Comparison of ENCODE assay signal across 10 cellular contexts in the genomic region with DNA sequence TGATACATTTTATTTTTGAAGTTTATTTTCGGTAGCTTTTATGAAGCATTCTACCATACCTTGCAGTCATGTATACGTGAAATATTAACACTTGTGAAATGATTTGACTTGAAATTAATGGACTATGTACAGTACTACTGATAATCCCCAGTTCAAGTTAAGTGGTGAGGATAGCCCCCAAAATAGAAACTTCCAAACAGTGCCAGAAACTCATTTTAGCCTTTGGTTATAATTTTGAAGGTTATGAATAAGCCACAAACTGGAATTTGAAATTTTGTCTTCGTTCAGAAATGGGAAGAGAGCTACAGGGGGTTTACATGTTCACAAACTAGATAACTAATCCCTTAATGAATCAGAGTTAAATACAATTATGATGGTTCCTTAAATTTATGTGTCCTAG. TPM values are rescaled to one million over a fixed set of nuclear protein-coding genes. Genes with fewer than 3 reads are reported as not detected.
A peak's percentile ranks its signal among the peaks of the same experiment; 100 is the strongest.
DNase-seq lines count a peak whose midpoint lies in the region; ATAC-seq and TF ChIP-seq lines count a peak whose summit lies in the region.
"Had no signal": no experiment of that assay in that cellular context is flagged by ENCODE, and none has a peak within 500 bp of the region (broad histone marks: within the 10 kb centered on the region; RNA-seq: fewer than 3 reads in every experiment).

No MANE protein-coding gene starts in this region.

- peaks cover 0 to 23% (median 8%) of the 10 kb centered on the region in 4 donors for H3K4me1 ChIP-seq in tibial artery

- POLR2A ChIA-PET in activated B cell treated with CpG ODN at 0.5 μM for 24 hours (lab: Charles Lee) = interaction anchor here (1.5 to 8.8 kb wide), 7 partner anchors 13 to 177 kb away, joined by 3 to 364 read pairs (median 80); a partner anchor contains a TSS

- no peak for ATAC-seq in activated B cell treated with CpG ODN at 0.5 μM for 24 hours (ENCODE audit: low read depth)
- no peak for ATAC-seq in memory B cell (ENCODE audit: low read depth)
- ATAC-seq in HG03039 (IDR thresholded peaks at IDR 0.05; ENCODE audit: unreplicated experiment) = no peak

- no peaks in the 10 kb centered on the region for H3K9me3 ChIP-seq in tibial artery

- TF ChIP-seq CTCF in activated B cell treated with CpG ODN at 0.5 μM for 24 hours (IDR thresholded peaks at IDR 0.05) = no peak
- TF ChIP-seq CTCF in tibial artery (IDR thresholded peaks at IDR 0.05) = no peak

- intact Hi-C loops in activated naive CD4-positive, alpha-beta T cell treated with anti-CD3 and anti-CD28 coated beads for 36 hours (cut with micrococcal nuclease) = loop anchor here (2.0 to 10.0 kb wide), 2 partner anchors 65 to 1089 kb away; no protein-coding TSS in a partner anchor
- intact Hi-C loops in activated B cell treated with CpG ODN at 0.5 μM for 24 hours (cut with micrococcal nuclease) = loop anchor here (2.0 to 10.0 kb wide), 3 partner anchors 53 to 1701 kb away; a partner anchor contains a TSS
- intact Hi-C loops in tibial artery (cut with DNase I; ENCODE audit: low total_unique reads) = loop anchor here (5.0 to 10.0 kb wide), 2 partner anchors 211 to 264 kb away; a partner anchor contains a TSS

- H3K27ac Mint-ChIP-seq in activated naive CD4-positive, alpha-beta T cell treated with anti-CD3 and anti-CD28 coated beads for 36 hours = peak overlapping the region; percentile 99
- H3K27ac Mint-ChIP-seq in activated B cell treated with CpG ODN at 0.5 μM for 24 hours (peak overlapping the region; percentile 98), memory B cell (peak overlapping the region; percentile 99)

- no peaks in the 10 kb centered on the region for H3K27me3 Mint-ChIP-seq in activated naive CD4-positive, alpha-beta T cell treated with anti-CD3 and anti-CD28 coated beads for 36 hours (ENCODE audit: low read depth)
- no peaks in the 10 kb centered on the region for H3K27me3 Mint-ChIP-seq in activated B cell treated with CpG ODN at 0.5 μM for 24 hours
- H3K27me3 Mint-ChIP-seq in memory B cell = no peaks in the 10 kb centered on the region

- H3K4me1 Mint-ChIP-seq in activated naive CD4-positive, alpha-beta T cell treated with anti-CD3 and anti-CD28 coated beads for 36 hours (ENCODE audit: low read depth) = peaks cover 22% of the 10 kb centered on the region
- H3K4me1 Mint-ChIP-seq in activated B cell treated with CpG ODN at 0.5 μM for 24 hours = peaks cover 24% of the 10 kb centered on the region
- H3K4me1 Mint-ChIP-seq in memory B cell = peaks cover 16% of the 10 kb centered on the region

- H3K36me3 Mint-ChIP-seq in activated naive CD4-positive, alpha-beta T cell treated with anti-CD3 and anti-CD28 coated beads for 36 hours (ENCODE audit: low read depth) = peaks cover 26% of the 10 kb centered on the region
- peaks cover 26% of the 10 kb centered on the region for H3K36me3 Mint-ChIP-seq in activated B cell treated with CpG ODN at 0.5 μM for 24 hours (ENCODE audit: low read depth)
- H3K36me3 Mint-ChIP-seq in memory B cell = peaks cover 10% of the 10 kb centered on the region

- H3K27me3 ChIP-seq in tibial artery = no peaks in the 10 kb centered on the region

- H3K9me3 Mint-ChIP-seq in activated naive CD4-positive, alpha-beta T cell treated with anti-CD3 and anti-CD28 coated beads for 36 hours = no peaks in the 10 kb centered on the region
- H3K9me3 Mint-ChIP-seq in activated B cell treated with CpG ODN at 0.5 μM for 24 hours (no peaks in the 10 kb centered on the region), memory B cell (no peaks in the 10 kb centered on the region)

- CTCF ChIA-PET in activated naive CD4-positive, alpha-beta T cell treated with anti-CD3 and anti-CD28 coated beads for 36 hours (lab: Charles Lee) = interaction anchor here (0.6 to 4.3 kb wide), 3 partner anchors 64 to 177 kb away, joined by 3 to 14 read pairs (median 6); no protein-coding TSS in a partner anchor
- CTCF ChIA-PET in activated B cell treated with CpG ODN at 0.5 μM for 24 hours (lab: Charles Lee) = interaction anchor here (4.0 to 7.8 kb wide), 2 partner anchors 30 to 176 kb away, joined by 34 to 56 read pairs; a partner anchor contains a TSS

- DNase-seq in activated naive CD4-positive, alpha-beta T cell treated with anti-CD3 and anti-CD28 coated beads for 36 hours = no peak
- DNase-seq in activated naive CD4-positive, alpha-beta T cell (lab: John Stamatoyannopoulos, UW) = no peak
- DNase-seq in activated B cell treated with CpG ODN at 0.5 μM for 24 hours (no peak), memory B cell (ENCODE audit: low spot score in 2 of 2) (no peak), tibial artery (no peak), NCI-H748 (lab: John Stamatoyannopoulos, UW; ENCODE audit: unreplicated experiment) (no peak)
- no peak for DNase-seq in NK-92 treated with Interleukin-12 subunit alpha and Interleukin-12 subunit beta, amount 100 ng/mL, for 24 hours (lab: John Stamatoyannopoulos, UW)
- DNase-seq: NCI-H69, substantia nigra had no signal

- H3K36me3 ChIP-seq in tibial artery = peaks cover 0 to 7% (median 2%) of the 10 kb centered on the region in 3 donors

- no peak overlapping the region for H3K4me3 Mint-ChIP-seq in activated naive CD4-positive, alpha-beta T cell treated with anti-CD3 and anti-CD28 coated beads for 36 hours
- H3K4me3 Mint-ChIP-seq in activated B cell treated with CpG ODN at 0.5 μM for 24 hours (no peak overlapping the region), memory B cell (no peak overlapping the region)

- H3K4me3 ChIP-seq in tibial artery = no peak overlapping the region

- peak overlapping the region; percentile 100 for H3K27ac ChIP-seq in tibial artery

RNA-seq across cellular contexts. Expression of a gene that starts 1.5 kb away (rescaled TPM):
- total RNA-seq in activated naive CD4-positive, alpha-beta T cell treated with anti-CD3 and anti-CD28 coated beads for 36 hours = 100 to 1,000 TPM; 331 to 338 TPM
- 424 and 428 TPM in 2 replicates for total RNA-seq in activated B cell treated with CpG ODN at 0.5 μM for 24 hours

RNA-seq across cellular contexts. Expression of a gene that starts 30.4 kb away (rescaled TPM):
- total RNA-seq in activated naive CD4-positive, alpha-beta T cell treated with anti-CD3 and anti-CD28 coated beads for 36 hours = 10 to 100 TPM; 21.4 to 24.2 TPM
- total RNA-seq in activated B cell treated with CpG ODN at 0.5 μM for 24 hours = 37.1 and 37.6 TPM in 2 replicates
